30 cellular contexts compared by ENCODE assay signal in genomic region chr3:185353225-185353624, GRCh38.
"Had no signal": no experiment of that assay in that cellular context is flagged by ENCODE, and none has a peak within 500 bp of the region (broad histone marks: within the 10 kb centered on the region; RNA-seq: fewer than 3 reads in every experiment).

No MANE protein-coding gene starts in this region.

- H3K36me3 ChIP-seq: adrenal gland, breast epithelium, cardiac muscle cell, colonic mucosa, esophagus squamous epithelium, gastroesophageal sphincter, WERI-Rb-1 had no signal

- H3K4me1 ChIP-seq: breast epithelium, colonic mucosa, esophagus squamous epithelium, gastroesophageal sphincter had no signal

- FAIRE-seq: endometrium, endothelial cell of umbilical vein had no signal

- H3K9me3 ChIP-seq: adrenal gland, breast epithelium, colonic mucosa, esophagus squamous epithelium, gastroesophageal sphincter had no signal

- H3K27ac ChIP-seq: adrenal gland, breast epithelium, cardiac muscle cell, colonic mucosa, esophagus squamous epithelium, gastroesophageal sphincter, WERI-Rb-1 had no signal

- DNase-seq: activated B cell treated with CpG ODN at 0.5 μM for 24 hours; activated CD4-positive, alpha-beta T cell treated with anti-CD3 and anti-CD28 coated beads for 48 hours; activated CD4-positive, alpha-beta T cell treated with anti-CD3 and anti-CD28 coated beads, Interleukin-2, amount 50 U/mL, for 1 hour; activated CD4-positive, alpha-beta T cell treated with anti-CD3 and anti-CD28 coated beads, Interleukin-2, amount 50 U/mL, for 48 hours; activated CD8-positive, alpha-beta memory T cell treated with anti-CD3 and anti-CD28 coated beads for 24 hours; activated CD8-positive, alpha-beta T cell treated with anti-CD3 and anti-CD28 coated beads for 36 hours; activated effector memory CD4-positive, alpha-beta T cell treated with anti-CD3 and anti-CD28 coated beads, Interleukin-2, amount 50 U/mL, for 16 hours; activated naive CD4-positive, alpha-beta T cell treated with anti-CD3 and anti-CD28 coated beads for 36 hours; activated naive CD8-positive, alpha-beta T cell treated with anti-CD3 and anti-CD28 coated beads for 36 hours; activated naive CD8-positive, alpha-beta T cell treated with anti-CD3 and anti-CD28 coated beads, Interleukin-2, amount 50 U/mL, for 24 hours; activated T-cell treated with anti-CD3 and anti-CD28 coated beads, Interleukin-2, amount 50 U/mL, for 4 hours; adrenal gland; aorta; central memory CD4-positive, alpha-beta T cell; cerebellar nuclear complex; colonic mucosa; effector CD8-positive, alpha-beta T cell; esophagus squamous epithelium; foreskin melanocyte; head of caudate nucleus; T-helper 17 cell; T1000; WERI-Rb-1 had no signal

- ATAC-seq: activated CD4-positive, CD25-positive, alpha-beta regulatory T cell treated with anti-CD3 and anti-CD28 coated beads, Interleukin-2, amount 50 U/mL, for 24 hours; activated CD8-positive, alpha-beta T cell treated with anti-CD3 and anti-CD28 coated beads for 36 hours; activated T-helper 17 cell treated with anti-CD3 and anti-CD28 coated beads, Interleukin-2, amount 50 U/mL, for 72 hours; gastroesophageal sphincter; T-helper 17 cell had no signal

- H3K4me3 ChIP-seq: adrenal gland, breast epithelium, cardiac muscle cell, colonic mucosa, esophagus squamous epithelium, gastroesophageal sphincter had no signal

- H3K27me3 ChIP-seq: adrenal gland, breast epithelium, colonic mucosa, esophagus squamous epithelium, gastroesophageal sphincter had no signal
